In the genomic region with DNA sequence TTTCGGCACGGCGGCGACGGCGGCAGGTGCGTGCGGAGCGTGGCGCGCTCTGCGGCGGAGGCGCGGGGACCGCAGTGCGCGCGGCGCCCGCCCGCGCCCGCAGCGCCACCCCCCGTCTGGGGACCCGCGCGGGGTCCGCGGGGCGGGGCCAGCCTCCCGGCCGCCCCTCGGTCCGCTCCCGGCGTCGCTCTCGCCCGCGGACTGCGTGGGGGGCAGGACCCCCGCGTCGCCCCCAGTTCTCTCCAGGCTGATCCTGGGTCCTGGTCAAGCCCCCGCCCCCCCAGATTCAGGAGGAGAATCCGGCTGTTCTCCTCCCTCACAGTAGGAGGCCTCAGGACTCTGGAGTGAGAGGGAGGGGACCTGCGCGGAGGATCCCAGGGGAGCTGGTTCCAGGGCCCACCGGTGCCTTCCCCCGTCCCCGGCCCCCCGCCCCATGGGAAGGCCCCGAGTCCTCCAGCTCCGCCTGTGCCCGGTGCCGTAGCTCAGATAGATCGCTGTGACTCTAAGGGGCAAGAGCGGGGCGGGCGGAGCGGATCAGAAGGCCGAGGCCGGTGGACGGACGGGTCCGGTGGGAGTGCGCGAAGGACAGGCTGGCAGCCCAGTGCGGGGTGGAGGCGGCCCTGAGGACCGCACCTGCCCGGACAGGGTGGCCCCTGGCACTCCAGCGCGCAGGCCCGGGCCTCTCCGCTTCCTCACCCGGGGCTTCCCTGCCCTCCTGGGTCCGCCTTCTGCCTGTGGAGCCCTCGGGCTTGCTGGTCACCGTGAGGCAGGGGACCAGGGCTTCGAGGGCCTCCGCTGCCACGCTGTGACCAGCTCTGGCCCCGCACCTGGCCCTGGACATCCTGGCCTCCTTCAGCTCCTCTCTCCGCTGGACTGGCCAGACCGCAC, we compare ENCODE assay signal across 8 cellular contexts. TPM values are rescaled to one million over a fixed set of nuclear protein-coding genes. Genes with fewer than 3 reads are reported as not detected.
DNase-seq lines count a peak whose midpoint lies in the region; ATAC-seq, FAIRE-seq and TF ChIP-seq lines count a peak whose summit lies in the region.

A gene with protein sequence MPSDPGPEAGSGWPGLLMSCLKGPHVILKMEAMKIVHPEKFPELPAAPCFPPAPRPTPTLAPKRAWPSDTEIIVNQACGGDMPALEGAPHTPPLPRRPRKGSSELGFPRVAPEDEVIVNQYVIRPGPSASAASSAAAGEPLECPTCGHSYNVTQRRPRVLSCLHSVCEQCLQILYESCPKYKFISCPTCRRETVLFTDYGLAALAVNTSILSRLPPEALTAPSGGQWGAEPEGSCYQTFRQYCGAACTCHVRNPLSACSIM (minus strand): TSS at position 51 of the 888 bp plus-strand sequence. CDS start 1,028 bp downstream, outside the sequence.

- peak within 1 kb of the TSS; percentile 89 to 93 for H3K27ac ChIP-seq in A549
- H3K27ac ChIP-seq in OCI-LY1 (ENCODE audit: low read depth, low read length, poor library complexity, severe bottlenecking) = no peak within 1 kb of the TSS
- H3K27ac ChIP-seq in muscle layer of duodenum (ENCODE audit: low read length) = peak within 1 kb of the TSS; percentile 45

- ATAC-seq in A549 = peak; percentile 0; a peak in 3 of 6 replicates

- H3K4me3 ChIP-seq in A549 (peak within 1 kb of the TSS; percentile 72), OCI-LY1 (ENCODE audit: low read depth, low read length, poor library complexity, severe bottlenecking) (peak within 1 kb of the TSS; percentile 81), muscle layer of duodenum (ENCODE audit: low read depth in 1 of 2, low read length in 2 of 2) (peak within 1 kb of the TSS; percentile 67 to 86)

- no peaks in the 10 kb centered on the region for H3K9me3 ChIP-seq in A549
- no peaks in the 10 kb centered on the region for H3K9me3 ChIP-seq in OCI-LY1 (ENCODE audit: low read length)
- H3K9me3 ChIP-seq in muscle layer of duodenum (ENCODE audit: control insufficient read depth in 1 of 2, low read length in 2 of 2) = no peaks in the 10 kb centered on the region

- H3K9me2 ChIP-seq in OCI-LY1 (ENCODE audit: low read depth, low read length) = no peaks in the 10 kb centered on the region

- no peaks in the 10 kb centered on the region for H3F3A ChIP-seq in OCI-LY1 (ENCODE audit: insufficient read depth, low read length)

- no peak for DNase-seq in A549 (ENCODE audit: low read depth in 1 of 2, low spot score in 1 of 2)
- DNase-seq in GM19239 (ENCODE audit: insufficient read length, low spot score) = peak; percentile 59
- DNase-seq in ecto neural progenitor cell (ENCODE audit: low spot score) = peak; percentile 70
- no peak for DNase-seq in NCI-H526 treated with DMSO at 0.1 percent for 48 hours (lab: John Stamatoyannopoulos, UW)
- DNase-seq in SW 1271 (lab: John Stamatoyannopoulos, UW) = no peak
- no peak for DNase-seq in NK-92 treated with Interleukin-12 subunit alpha and Interleukin-12 subunit beta, amount 100 ng/mL, for 24 hours (lab: John Stamatoyannopoulos, UW)

- POLR2A ChIA-PET in A549 (lab: Yijun Ruan, JAX) = interaction anchor here (0.6 to 3.5 kb wide), 14 partner anchors 13 to 375 kb away, joined by 3 to 37 read pairs (median 6); a partner anchor contains a TSS

- TF ChIP-seq POLR2A in A549 (IDR thresholded peaks at IDR 0.05; ENCODE audit: low read length) = no peak

- H4K20me1 ChIP-seq in OCI-LY1 (ENCODE audit: insufficient read depth, low read length) = no peaks in the 10 kb centered on the region

- H3K79me2 ChIP-seq in OCI-LY1 (ENCODE audit: insufficient read depth, low read length) = no peaks in the 10 kb centered on the region

- no peak for TF ChIP-seq CTCF in A549 (IDR thresholded peaks at IDR 0.05)
- no peak for TF ChIP-seq CTCF in OCI-LY1 (IDR thresholded peaks at IDR 0.05; ENCODE audit: low read length)

- H3K36me3 ChIP-seq in OCI-LY1 (ENCODE audit: insufficient read depth, low read length) (peaks cover 6% of the 10 kb centered on the region; the same call in 1 of the 2 replicates), muscle layer of duodenum (ENCODE audit: control insufficient read depth in 1 of 2, insufficient read depth in 2 of 2, low read length in 2 of 2) (no peaks in the 10 kb centered on the region)

- 91% methylated on average over 71 of the region's 88 CpGs for WGBS in A549 (ENCODE audit: missing lambda C conversion rate)

- TF ChIP-seq RAD21 in A549 (conservative IDR thresholded peaks at IDR 0.05 in 1 of 2, IDR thresholded peaks at IDR 0.05 in 1 of 2) = no peak

- H3K4me2 ChIP-seq in A549 (peak within 1 kb of the TSS; percentile 82), OCI-LY1 (ENCODE audit: low read length) (peak within 1 kb of the TSS; percentile 73)

- no peak for TF ChIP-seq EP300 in A549 (IDR thresholded peaks at IDR 0.05)

- H2AFZ ChIP-seq in OCI-LY1 (ENCODE audit: low read length) = no peak within 1 kb of the TSS

- H3K4me1 ChIP-seq in A549 = peaks cover 64% of the 10 kb centered on the region
- H3K4me1 ChIP-seq in OCI-LY1 (ENCODE audit: insufficient read depth, low read length, severe bottlenecking) = peaks cover 18% of the 10 kb centered on the region
- H3K4me1 ChIP-seq in muscle layer of duodenum (ENCODE audit: control insufficient read depth in 1 of 2, insufficient read depth in 2 of 2, low read length in 2 of 2) = peaks cover 0 to 19% of the 10 kb centered on the region in 2 donors

- H3K9ac ChIP-seq in OCI-LY1 (ENCODE audit: low read length) = peak within 1 kb of the TSS; percentile 54; the same call in 1 of the 2 replicates

- CTCF ChIA-PET in A549 (lab: Yijun Ruan, JAX) = interaction anchor here (0.7 to 10.1 kb wide), 11 partner anchors 12 to 193 kb away, joined by 3 to 113 read pairs (median 7); a partner anchor contains a TSS

- no peak for FAIRE-seq in A549 (lab: Jason Lieb, UNC)
- FAIRE-seq in GM19239 (lab: Jason Lieb, UNC) = no peak

- H3K27me3 ChIP-seq in OCI-LY1 (ENCODE audit: insufficient read depth, low read length) = no peaks in the 10 kb centered on the region
- H3K27me3 ChIP-seq in muscle layer of duodenum (ENCODE audit: low read depth, low read length) = no peaks in the 10 kb centered on the region

TF ChIP-seq in A549, 52 proteins besides CTCF, POLR2A, EP300 and RAD21:
- no peak for TF ChIP-seq POLR2AphosphoS2 (conservative IDR thresholded peaks at IDR 0.05; ENCODE audit: low read length)
- TF ChIP-seq EHF (CRISPR knock-in tag; IDR thresholded peaks at IDR 0.05) = no peak
- TF ChIP-seq ZFP36 (IDR thresholded peaks at IDR 0.05; ENCODE audit: borderline replicate concordance, partially characterized antibody) = no peak
- TF ChIP-seq, protein P1, sequence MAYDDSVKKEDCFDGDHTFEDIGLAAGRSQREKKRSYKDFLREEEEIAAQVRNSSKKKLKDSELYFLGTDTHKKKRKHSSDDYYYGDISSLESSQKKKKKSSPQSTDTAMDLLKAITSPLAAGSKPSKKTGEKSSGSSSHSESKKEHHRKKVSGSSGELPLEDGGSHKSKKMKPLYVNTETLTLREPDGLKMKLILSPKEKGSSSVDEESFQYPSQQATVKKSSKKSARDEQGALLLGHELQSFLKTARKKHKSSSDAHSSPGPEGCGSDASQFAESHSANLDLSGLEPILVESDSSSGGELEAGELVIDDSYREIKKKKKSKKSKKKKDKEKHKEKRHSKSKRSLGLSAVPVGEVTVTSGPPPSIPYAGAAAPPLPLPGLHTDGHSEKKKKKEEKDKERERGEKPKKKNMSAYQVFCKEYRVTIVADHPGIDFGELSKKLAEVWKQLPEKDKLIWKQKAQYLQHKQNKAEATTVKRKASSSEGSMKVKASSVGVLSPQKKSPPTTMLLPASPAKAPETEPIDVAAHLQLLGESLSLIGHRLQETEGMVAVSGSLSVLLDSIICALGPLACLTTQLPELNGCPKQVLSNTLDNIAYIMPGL (CRISPR knock-in tag; IDR thresholded peaks at IDR 0.05; ENCODE audit: borderline replicate concordance) = no peak
- TF ChIP-seq JUN (IDR thresholded peaks at IDR 0.05) = no peak
- TF ChIP-seq FOSL2 (IDR thresholded peaks at IDR 0.05) = no peak
- TF ChIP-seq FOSL2 (CRISPR knock-in tag; IDR thresholded peaks at IDR 0.05) = no peak
- no peak for TF ChIP-seq JUNB (IDR thresholded peaks at IDR 0.05)
- no peak for TF ChIP-seq BHLHE40 (IDR thresholded peaks at IDR 0.05; ENCODE audit: low read depth, low read length)
- TF ChIP-seq RFX5 (IDR thresholded peaks at IDR 0.05) = no peak
- TF ChIP-seq ZC3H11A (IDR thresholded peaks at IDR 0.05) = no peak
- TF ChIP-seq CHD4 (IDR thresholded peaks at IDR 0.05; ENCODE audit: borderline replicate concordance) = no peak
- no peak for TF ChIP-seq TP53 (CRISPR knock-in tag; IDR thresholded peaks at IDR 0.05)
- no peak for TF ChIP-seq FOSB (CRISPR knock-in tag; IDR thresholded peaks at IDR 0.05)
- TF ChIP-seq, protein P2, sequence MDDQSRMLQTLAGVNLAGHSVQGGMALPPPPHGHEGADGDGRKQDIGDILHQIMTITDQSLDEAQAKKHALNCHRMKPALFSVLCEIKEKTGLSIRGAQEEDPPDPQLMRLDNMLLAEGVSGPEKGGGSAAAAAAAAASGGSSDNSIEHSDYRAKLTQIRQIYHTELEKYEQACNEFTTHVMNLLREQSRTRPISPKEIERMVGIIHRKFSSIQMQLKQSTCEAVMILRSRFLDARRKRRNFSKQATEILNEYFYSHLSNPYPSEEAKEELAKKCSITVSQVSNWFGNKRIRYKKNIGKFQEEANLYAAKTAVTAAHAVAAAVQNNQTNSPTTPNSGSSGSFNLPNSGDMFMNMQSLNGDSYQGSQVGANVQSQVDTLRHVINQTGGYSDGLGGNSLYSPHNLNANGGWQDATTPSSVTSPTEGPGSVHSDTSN (IDR thresholded peaks at IDR 0.05) = no peak
- no peak for TF ChIP-seq ESRRA (IDR thresholded peaks at IDR 0.05; ENCODE audit: borderline replicate concordance, low read length)
- TF ChIP-seq CHD2 (IDR thresholded peaks at IDR 0.05; ENCODE audit: low read length, partially characterized antibody) = no peak
- TF ChIP-seq HOXB5 (CRISPR knock-in tag; IDR thresholded peaks at IDR 0.05) = no peak

RNA-seq across cellular contexts. Expression of the gene that starts here (rescaled TPM):
- 0.06 and 0.29 TPM in 2 replicates for polyA plus RNA-seq in A549 (2011; rRNA removed)
- polyA plus RNA-seq in A549 (2012; cell fraction: cytosol; rRNA removed) = 0.95 and 1.5 TPM in 2 replicates
- 4.8 and 5.1 TPM in 2 replicates for polyA plus RNA-seq in A549 (2012; cell fraction: nucleus; rRNA removed)
- 1.0 to 1.7 TPM (median 1.7 TPM) in 3 replicates for polyA plus RNA-seq in A549 (2017; fragmentation: RNase III; extraction: RNeasy Plus Mini Kit Qiagen cat#74134 plus additional on column Dnase treatment)
- polyA minus RNA-seq in A549 (2011; rRNA and poly(A)+ RNA removed) = not detected in 2 replicates

Comparison
In these comparisons a context has a peak if more than half of its experiments do, and no peak if none do; other contexts are left out.
1. DNase-seq: peak in GM19239 (single experiment) and ecto neural progenitor cell (single experiment); none in A549 (0 of 2), NCI-H526 treated with DMSO at 0.1 percent for 48 hours (single experiment), SW 1271 (0 of 2) and NK-92 treated with Interleukin-12 subunit alpha and Interleukin-12 subunit beta, amount 100 ng/mL, for 24 hours (single experiment).
2. Peak in every context shown above with its lines, with median percentiles within 50 percentile points of each other: H3K4me3 ChIP-seq.